ENCODE assay signal across 15 cellular contexts in genomic region chr20:11851646-11852045, GRCh38.
"Had no signal": no experiment of that assay in that cellular context is flagged by ENCODE, and none has a peak within 500 bp of the region (broad histone marks: within the 10 kb centered on the region; RNA-seq: fewer than 3 reads in every experiment).

No MANE protein-coding gene starts in this region.

- H3K9me3 ChIP-seq: lower lobe of right lung, neutrophil, suprapubic skin, transverse colon, vagina had no signal

- H3K4me3 ChIP-seq: coronary artery, hepatocyte, lower lobe of right lung, suprapubic skin, transverse colon, vagina had no signal

- H3K4me1 ChIP-seq: lower lobe of right lung, parathyroid adenoma had no signal

- H3K79me2 ChIP-seq: hepatocyte, parathyroid adenoma had no signal

- H3K36me3 ChIP-seq: lower lobe of right lung, neutrophil, suprapubic skin, transverse colon, vagina had no signal

- H3K27ac ChIP-seq: coronary artery, hepatocyte, lower lobe of right lung, neutrophil, parathyroid adenoma, suprapubic skin, transverse colon, vagina had no signal

- H3K9ac ChIP-seq: parathyroid adenoma had no signal

- H3K27me3 ChIP-seq: hepatocyte, neutrophil, suprapubic skin, transverse colon, vagina had no signal

- DNase-seq: activated CD4-positive, alpha-beta T cell treated with anti-CD3 and anti-CD28 coated beads, Interleukin-2, amount 50 U/mL, for 48 hours; activated gamma-delta T cell; amniotic stem cell; left colon; lower lobe of right lung; retina; stimulated activated CD4-positive, alpha-beta T cell treated with anti-CD3 and anti-CD28 coated beads, Interleukin-2, amount 100 ng/mL, for 24 hours; transverse colon had no signal

- H3K4me2 ChIP-seq: hepatocyte had no signal

- ATAC-seq: left colon; lower lobe of right lung; natural killer cell treated with Interleukin-12 subunit alpha and Interleukin-12 subunit beta and Interleukin-15 and Interleukin-18, amount 100 ng/mL, for 72 hours had no signal

- H2AFZ ChIP-seq: hepatocyte, parathyroid adenoma had no signal
